8 cellular contexts compared by ENCODE assay signal in genomic region chr19:51712461-51713081, GRCh38. TPM values are rescaled to one million over a fixed set of nuclear protein-coding genes. Genes with fewer than 3 reads are reported as not detected.
DNase-seq lines count a peak whose midpoint lies in the region; ATAC-seq, FAIRE-seq and TF ChIP-seq lines count a peak whose summit lies in the region.

No MANE protein-coding gene starts in this region.

- H3K9ac ChIP-seq in PC-3 (ENCODE audit: low read length): no peak overlapping the region

- H4K20me1 ChIP-seq in PC-3 (ENCODE audit: low read length): no peaks in the 10 kb centered on the region

- BruUV-seq in PC-3 (replicated peaks; lab: Mats Ljungman, UMichigan): no TSS peak

- ATAC-seq in PC-3 (peak; percentile 76), GM18909 (IDR thresholded peaks at IDR 0.05; ENCODE audit: poor library complexity, unreplicated experiment) (no peak)

- H3K27me3 ChIP-seq in AG04450 (ENCODE audit: control insufficient read depth, insufficient read depth, low read length) (peaks cover 5% of the 10 kb centered on the region), PC-3 (ENCODE audit: low read length) (peaks cover 3% of the 10 kb centered on the region; the same call in 1 of the 2 replicates)

- no peaks in the 10 kb centered on the region for H3K79me2 ChIP-seq in PC-3 (ENCODE audit: low read length)

- no peak overlapping the region for H3K4me2 ChIP-seq in PC-3 (ENCODE audit: low read length)

- H3K4me3 ChIP-seq in AG04450 (ENCODE audit: low read depth, low read length) (no peak overlapping the region), PC-3 (ENCODE audit: low read length) (no peak overlapping the region), fibroblast of pulmonary artery (replicated peaks; ENCODE audit: low read depth, low read length) (no peak overlapping the region)

- no peaks in the 10 kb centered on the region for H3F3A ChIP-seq in PC-3 (ENCODE audit: low read length, unreplicated experiment)

- intact Hi-C loops in PC-3 (cut with micrococcal nuclease): loop anchor here (1.0 to 5.0 kb wide), 3 partner anchors 66 to 525 kb away; no protein-coding TSS in a partner anchor

- TF ChIP-seq CTCF in AG04450 (IDR thresholded peaks at IDR 0.05; ENCODE audit: low read depth, low read length): peak; percentile 45
- peak; percentile 90 for TF ChIP-seq CTCF in PC-3 (conservative IDR thresholded peaks at IDR 0.05; ENCODE audit: low read depth, low read length)
- TF ChIP-seq CTCF in fibroblast of pulmonary artery (IDR thresholded peaks at IDR 0.05; ENCODE audit: low read length, missing control alignments): peak; percentile 55

- H3K9me2 ChIP-seq in PC-3 (replicated peaks; ENCODE audit: low read length): no peaks in the 10 kb centered on the region

- H3K27ac ChIP-seq in AG04450 (ENCODE audit: low read depth, low read length): no peak overlapping the region
- no peak overlapping the region for H3K27ac ChIP-seq in PC-3 (ENCODE audit: low read length)

- H3K4me1 ChIP-seq in PC-3 (ENCODE audit: insufficient read depth, low read length): no peaks in the 10 kb centered on the region

- POLR2A ChIA-PET in AG04450 (lab: Yijun Ruan, JAX) (interaction anchor here (0.9 kb wide), 1 partner anchor 24 kb away, joined by 3 read pairs; no protein-coding TSS in a partner anchor), PC-3 (lab: Charles Lee; ENCODE audit: unreplicated experiment) (no interaction called here)

- FAIRE-seq in GM18507 (lab: Jason Lieb, UNC): no peak

- no peak overlapping the region for H2AFZ ChIP-seq in PC-3 (ENCODE audit: low read length)

- no peak for DNase-seq in AG04450 (ENCODE audit: low read depth, low spot score)
- peak; percentile 12 for DNase-seq in GM18507 (ENCODE audit: extremely low spot score, insufficient read length, low read depth)
- peak; percentile 85 for DNase-seq in PC-3
- peak; percentile 67 for DNase-seq in fibroblast of pulmonary artery (ENCODE audit: low read depth)
- no peak for DNase-seq in NOMO-1 treated with dmso at 0.1 percent for 144 hours (lab: John Stamatoyannopoulos, UW; ENCODE audit: unreplicated experiment)
- no peak for DNase-seq in occipital lobe (lab: John Stamatoyannopoulos, UW)
- no peak for DNase-seq in effector CD4-positive, alpha-beta T cell

- CTCF ChIA-PET in AG04450 (lab: Charles Lee): no interaction called here
- CTCF ChIA-PET in PC-3 (lab: Charles Lee): interaction anchor here (0.6 kb wide), 1 partner anchor 164 kb away, joined by 3 read pairs; no protein-coding TSS in a partner anchor

- H3K9me3 ChIP-seq in AG04450 (ENCODE audit: control insufficient read depth, insufficient read depth, low read length) (peaks cover 11% of the 10 kb centered on the region; the same call in 1 of the 2 replicates), PC-3 (ENCODE audit: low read length) (no peaks in the 10 kb centered on the region)

- no peaks in the 10 kb centered on the region for H3K36me3 ChIP-seq in PC-3 (ENCODE audit: low read depth, low read length)

RNA-seq across cellular contexts. Expression of gene HAS1, which starts 11.2 kb away (rescaled TPM):
- polyA plus RNA-seq in AG04450 (2011; rRNA removed): not detected in 2 replicates
- not detected in 2 replicates for polyA minus RNA-seq in AG04450 (2011; rRNA and poly(A)+ RNA removed)
- total RNA-seq in PC-3 (2014; rRNA removed) (not detected in 2 replicates), occipital lobe (2.3 TPM)

RNA-seq across cellular contexts. Expression of gene SPACA6, which starts 19.4 kb away (rescaled TPM):
- polyA plus RNA-seq in AG04450 (2011; rRNA removed): 3.5 and 5.6 TPM in 2 replicates
- polyA minus RNA-seq in AG04450 (2011; rRNA and poly(A)+ RNA removed): 2.9 and 5.8 TPM in 2 replicates
- total RNA-seq in PC-3 (2014; rRNA removed) (10.1 and 12.2 TPM in 2 replicates), occipital lobe (3.9 TPM)

RNA-seq across cellular contexts. Expression of gene FPR1, which starts 39.1 kb away (rescaled TPM):
- not detected in 2 replicates for polyA plus RNA-seq in AG04450 (2011; rRNA removed)
- not detected in 2 replicates for polyA minus RNA-seq in AG04450 (2011; rRNA and poly(A)+ RNA removed)
- total RNA-seq in PC-3 (2014; rRNA removed) (0.46 and 0.55 TPM in 2 replicates), occipital lobe (6.7 TPM)

RNA-seq across cellular contexts. Expression of gene FPR2, which starts 48.4 kb away (rescaled TPM):
- not detected in 2 replicates for polyA plus RNA-seq in AG04450 (2011; rRNA removed)
- polyA minus RNA-seq in AG04450 (2011; rRNA and poly(A)+ RNA removed): not detected in 2 replicates
- not detected in 2 replicates for total RNA-seq in PC-3 (2014; rRNA removed)
- 0.62 TPM for total RNA-seq in occipital lobe

Comparison
In these comparisons a context has a peak if more than half of its experiments do, and no peak if none do; other contexts are left out.
1. DNase-seq: peak in GM18507 (single experiment), PC-3 (single experiment) and fibroblast of pulmonary artery (single experiment); none in AG04450 (single experiment), NOMO-1 treated with dmso at 0.1 percent for 144 hours (single experiment), occipital lobe (single experiment) and effector CD4-positive, alpha-beta T cell (single experiment).
2. Peak in every context shown above with its lines, with median percentiles within 50 percentile points of each other: CTCF ChIP-seq.